ENCODE assay signal across 15 cellular contexts in genomic region chr14:59246566-59246965, GRCh38.
"Had no signal": no experiment of that assay in that cellular context is flagged by ENCODE, and none has a peak within 500 bp of the region (broad histone marks: within the 10 kb centered on the region; RNA-seq: fewer than 3 reads in every experiment).

No MANE protein-coding gene starts in this region.

- H3K27me3 Mint-ChIP-seq: central memory CD8-positive, alpha-beta T cell; progenitor cell of endocrine pancreas; stimulated activated naive B cell treated with anti-CD40 and anti-IgM and Interleukin-4, amounts not matched to agents 10 μg/mL and 1 μg/mL and 100 μg/mL, for 72 hours had no signal

- H3K27me3 ChIP-seq: spleen had no signal

- H3K27ac ChIP-seq: WERI-Rb-1 had no signal

- H3K9me3 Mint-ChIP-seq: central memory CD8-positive, alpha-beta T cell had no signal

- DNase-seq: activated CD4-positive, alpha-beta T cell treated with anti-CD3 and anti-CD28 coated beads for 48 hours; activated CD8-positive, alpha-beta memory T cell treated with anti-CD3 and anti-CD28 coated beads for 24 hours; activated naive CD4-positive, alpha-beta T cell treated with Interleukin-2 at 50 U/mL for 16 hours; cortex of kidney; effector CD8-positive, alpha-beta T cell; hippocampal formation; right cardiac atrium; spleen; stimulated activated CD4-positive, alpha-beta T cell treated with anti-CD3 and anti-CD28 coated beads, Interleukin-1b, Interleukin-23, amount 100 ng/mL, for 48 hours; stimulated activated naive B cell treated with anti-CD40 and anti-IgM and Interleukin-4, amounts not matched to agents 10 μg/mL and 1 μg/mL and 100 μg/mL, for 72 hours; substantia nigra; T1000; WERI-Rb-1 had no signal

- ATAC-seq: right cardiac atrium had no signal

- H3K9me3 ChIP-seq: spleen had no signal

- H3K36me3 ChIP-seq: spleen, WERI-Rb-1 had no signal

- H3K4me3 ChIP-seq: spleen had no signal

- H3K27ac Mint-ChIP-seq: progenitor cell of endocrine pancreas; stimulated activated naive B cell treated with anti-CD40 and anti-IgM and Interleukin-4, amounts not matched to agents 10 μg/mL and 1 μg/mL and 100 μg/mL, for 72 hours had no signal

- H3K4me3 Mint-ChIP-seq: central memory CD8-positive, alpha-beta T cell; stimulated activated naive B cell treated with anti-CD40 and anti-IgM and Interleukin-4, amounts not matched to agents 10 μg/mL and 1 μg/mL and 100 μg/mL, for 72 hours had no signal
